ENCODE assay signal across 11 cellular contexts in the genomic region with DNA sequence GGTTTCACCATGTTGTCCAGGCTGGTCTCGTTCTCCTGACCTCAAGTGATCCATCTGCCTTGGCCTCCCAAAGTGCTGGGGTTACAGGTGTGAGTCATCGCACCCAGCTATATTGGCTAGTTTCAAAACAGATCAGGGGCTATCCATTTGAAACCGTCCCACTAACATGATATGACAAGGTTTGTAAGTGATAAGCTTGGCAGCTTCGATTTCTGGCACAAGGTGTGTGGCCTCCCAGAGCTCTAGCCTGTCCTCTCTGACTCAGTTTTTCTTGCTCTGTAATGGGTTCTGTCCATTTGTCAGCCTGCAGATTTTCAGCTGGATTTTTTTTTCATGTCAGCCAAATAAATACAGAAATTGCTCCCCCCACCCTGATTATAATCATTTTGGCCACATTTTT. TPM values are rescaled to one million over a fixed set of nuclear protein-coding genes. Genes with fewer than 3 reads are reported as not detected.
DNase-seq lines count a peak whose midpoint lies in the region; ATAC-seq and TF ChIP-seq lines count a peak whose summit lies in the region.
"Had no signal": no experiment of that assay in that cellular context is flagged by ENCODE, and none has a peak within 500 bp of the region (broad histone marks: within the 10 kb centered on the region; RNA-seq: fewer than 3 reads in every experiment).

No MANE protein-coding gene starts in this region.

- H3K27me3 ChIP-seq in H9 (ENCODE audit: insufficient read depth, low read length), result no peaks in the 10 kb centered on the region
- H3K27me3 ChIP-seq in right cardiac atrium (ENCODE audit: control insufficient read depth, insufficient read depth), result no peaks in the 10 kb centered on the region
- H3K27me3 ChIP-seq: BLaER1 treated with 17β-estradiol and CSF1 and Interleukin-3, amounts not matched to agents 10 nM and 100 nM had no signal

- H3K4me3 ChIP-seq in right cardiac atrium (ENCODE audit: low read length), result no peak overlapping the region
- H3K4me3 ChIP-seq: BLaER1 treated with 17β-estradiol and CSF1 and Interleukin-3, amounts not matched to agents 10 nM and 100 nM had no signal

- H2BK15ac ChIP-seq in H9 (ENCODE audit: low read depth, low read length), result no peak overlapping the region

- CTCF ChIA-PET in GM10248 (lab: Yijun Ruan, JAX) (interaction anchor here (1.0 to 4.0 kb wide), 10 partner anchors 9 to 685 kb away, joined by 3 to 27 read pairs (median 6); a partner anchor contains a TSS), Calu3 (lab: Charles Lee) (interaction anchor here (0.6 to 1.2 kb wide), 2 partner anchors 22 to 31 kb away, joined by 3 read pairs; no protein-coding TSS in a partner anchor)

- no peaks in the 10 kb centered on the region for H3K23me2 ChIP-seq in H9 (ENCODE audit: insufficient read length, low read depth, low read length, poor library complexity, severe bottlenecking)

- H3K36me3 Mint-ChIP-seq in T-helper 2 cell treated with Interferon-gamma antibody and Interleukin-4, amounts not matched to agents 5 μg/mL and 100 μg/mL, for 36 hours (ENCODE audit: low read depth), result no peaks in the 10 kb centered on the region
- H3K36me3 Mint-ChIP-seq in H9 (ENCODE audit: insufficient read depth in 1 of 3, low read depth in 3 of 3) (no peaks in the 10 kb centered on the region), Calu3 (ENCODE audit: insufficient read depth, unreplicated experiment) (no peaks in the 10 kb centered on the region)

- H2BK5ac ChIP-seq in H9 (ENCODE audit: insufficient read length, low read length), result no peak overlapping the region

- peak; percentile 24 for DNase-seq in GM10248 (ENCODE audit: extremely low spot score)
- peak; percentile 13 for DNase-seq in T-helper 2 cell treated with Interferon-gamma antibody and Interleukin-4, amounts not matched to agents 5 μg/mL and 100 μg/mL, for 36 hours (ENCODE audit: low spot score)
- DNase-seq in H9, result no peak
- no peak for DNase-seq in right cardiac atrium
- no peak for DNase-seq in effector CD8-positive, alpha-beta T cell (lab: John Stamatoyannopoulos, UW)
- DNase-seq in Calu3, result no peak
- DNase-seq: midbrain, OCI-M1 had no signal

- H3K4me2 ChIP-seq in H9 (ENCODE audit: insufficient read depth, insufficient read length, low read length), result no peak overlapping the region
- H3K4me2 ChIP-seq: BLaER1 treated with 17β-estradiol and CSF1 and Interleukin-3, amounts not matched to agents 10 nM and 100 nM had no signal

- peak overlapping the region; percentile 4 for H3K4me3 Mint-ChIP-seq in T-helper 2 cell treated with Interferon-gamma antibody and Interleukin-4, amounts not matched to agents 5 μg/mL and 100 μg/mL, for 36 hours
- no peak overlapping the region for H3K4me3 Mint-ChIP-seq in H9
- no peak overlapping the region for H3K4me3 Mint-ChIP-seq in Calu3 (ENCODE audit: low read depth, unreplicated experiment)

- H3K9me3 ChIP-seq in H9 (ENCODE audit: control insufficient read depth, low read depth, low read length) (no peaks in the 10 kb centered on the region), right cardiac atrium (ENCODE audit: control insufficient read depth, low read length) (no peaks in the 10 kb centered on the region)
- H3K9me3 ChIP-seq: BLaER1 treated with 17β-estradiol and CSF1 and Interleukin-3, amounts not matched to agents 10 nM and 100 nM had no signal

- H3K4me1 ChIP-seq in H9 (ENCODE audit: insufficient read depth, low read length), result no peaks in the 10 kb centered on the region
- H3K4me1 ChIP-seq in right cardiac atrium (ENCODE audit: control insufficient read depth, insufficient read depth, low read length), result no peaks in the 10 kb centered on the region

- peaks cover 18% of the 10 kb centered on the region for H3K4me1 Mint-ChIP-seq in T-helper 2 cell treated with Interferon-gamma antibody and Interleukin-4, amounts not matched to agents 5 μg/mL and 100 μg/mL, for 36 hours (ENCODE audit: low read depth)
- H3K4me1 Mint-ChIP-seq in H9 (peaks cover 14% of the 10 kb centered on the region in 2 experiments), Calu3 (ENCODE audit: low read depth, unreplicated experiment) (no peaks in the 10 kb centered on the region)

- H3K79me1 ChIP-seq in H9 (ENCODE audit: insufficient read depth, low read depth, low read length, poor library complexity, severe bottlenecking), result no peaks in the 10 kb centered on the region

- no peaks in the 10 kb centered on the region for H3K27me3 Mint-ChIP-seq in T-helper 2 cell treated with Interferon-gamma antibody and Interleukin-4, amounts not matched to agents 5 μg/mL and 100 μg/mL, for 36 hours (ENCODE audit: low read depth)
- H3K27me3 Mint-ChIP-seq in H9 (ENCODE audit: low read depth) (no peaks in the 10 kb centered on the region; the same call in 1 of the 2 replicates), Calu3 (ENCODE audit: unreplicated experiment) (peaks cover 14% of the 10 kb centered on the region)

- BruUV-seq in Calu3 (replicated peaks; lab: Mats Ljungman, UMichigan), result no TSS peak

- no peak overlapping the region for H3K14ac ChIP-seq in H9 (ENCODE audit: insufficient read depth, low read length)

- no peak overlapping the region for H3K56ac ChIP-seq in H9 (ENCODE audit: insufficient read length, low read depth, low read length)

- no peaks in the 10 kb centered on the region for H4K20me1 ChIP-seq in H9 (ENCODE audit: control insufficient read depth, insufficient read depth, insufficient read length)
- H4K20me1 ChIP-seq: BLaER1 treated with 17β-estradiol and CSF1 and Interleukin-3, amounts not matched to agents 10 nM and 100 nM had no signal

- H3K4ac ChIP-seq in H9 (ENCODE audit: low read depth, low read length), result no peak overlapping the region

- H2BK120ac ChIP-seq in H9 (ENCODE audit: low read depth, low read length, poor library complexity, severe bottlenecking), result no peak overlapping the region

- H4K8ac ChIP-seq in H9 (replicated peaks; ENCODE audit: insufficient read length, low read depth, low read length), result no peak overlapping the region

- H2AK5ac ChIP-seq in H9 (ENCODE audit: insufficient read length, low read length), result no peak overlapping the region

- H3K18ac ChIP-seq in H9 (ENCODE audit: insufficient read length, low read depth, low read length), result no peak overlapping the region

- no peak overlapping the region for H4K5ac ChIP-seq in H9 (ENCODE audit: insufficient read length, low read depth, low read length)

- WGBS in H9 (ENCODE audit: extremely low coverage, insufficient read length, low lambda C conversion rate), result no CpG with 5 or more reads among the region's 4 CpGs
- 73% methylated on average over 4 of the region's 4 CpGs for WGBS in right cardiac atrium

- intact Hi-C loops in right cardiac atrium (cut with DNase I) (no loop called here), Calu3 (cut with micrococcal nuclease; ENCODE audit: unreplicated experiment) (no loop called here)

- H3K9me3 Mint-ChIP-seq in T-helper 2 cell treated with Interferon-gamma antibody and Interleukin-4, amounts not matched to agents 5 μg/mL and 100 μg/mL, for 36 hours, result no peaks in the 10 kb centered on the region
- H3K9me3 Mint-ChIP-seq in H9, result no peaks in the 10 kb centered on the region
- H3K9me3 Mint-ChIP-seq in Calu3 (ENCODE audit: low read depth, unreplicated experiment), result no peaks in the 10 kb centered on the region

- H3K9ac ChIP-seq in H9 (ENCODE audit: extremely low read depth, insufficient read length, low read length), result no peak overlapping the region
- H3K9ac ChIP-seq: BLaER1 treated with 17β-estradiol and CSF1 and Interleukin-3, amounts not matched to agents 10 nM and 100 nM had no signal

- no peak overlapping the region for H4K91ac ChIP-seq in H9 (ENCODE audit: insufficient read length, low read depth, low read length)

- POLR2A ChIA-PET in GM10248 (lab: Yijun Ruan, JAX), result interaction anchor here (0.6 to 1.6 kb wide), 3 partner anchors 29 to 55 kb away, joined by 3 to 6 read pairs (median 4); a partner anchor contains a TSS

- H3K23ac ChIP-seq in H9 (ENCODE audit: insufficient read length, low read depth, low read length), result no peak overlapping the region

- no peak overlapping the region for H3T11ph ChIP-seq in H9 (ENCODE audit: low read length)

- H3K27ac Mint-ChIP-seq in T-helper 2 cell treated with Interferon-gamma antibody and Interleukin-4, amounts not matched to agents 5 μg/mL and 100 μg/mL, for 36 hours, result peak overlapping the region; percentile 19
- H3K27ac Mint-ChIP-seq in H9 (no peak overlapping the region), Calu3 (ENCODE audit: unreplicated experiment) (no peak overlapping the region)

- H3K27ac ChIP-seq in H9 (ENCODE audit: insufficient read length, low read depth, low read length) (no peak overlapping the region), right cardiac atrium (ENCODE audit: low read length) (no peak overlapping the region)
- H3K27ac ChIP-seq: BLaER1 treated with 17β-estradiol and CSF1 and Interleukin-3, amounts not matched to agents 10 nM and 100 nM had no signal

- no peaks in the 10 kb centered on the region for H3K79me2 ChIP-seq in H9 (ENCODE audit: insufficient read depth, low read length)

- no peak overlapping the region for H2BK20ac ChIP-seq in H9 (ENCODE audit: low read depth, low read length, poor library complexity, severe bottlenecking)

- no peak overlapping the region for H2BK12ac ChIP-seq in H9 (ENCODE audit: insufficient read length, low read depth, low read length)

- peak; percentile 53 for ATAC-seq in GM18907 (IDR thresholded peaks at IDR 0.05; ENCODE audit: unreplicated experiment)
- ATAC-seq in HG02938 (IDR thresholded peaks at IDR 0.05; ENCODE audit: unreplicated experiment), result peak; percentile 65
- no peak for ATAC-seq in right cardiac atrium

- H2AFZ ChIP-seq in H9 (ENCODE audit: low read length), result no peak overlapping the region

- TF ChIP-seq CTCF in GM10248 (IDR thresholded peaks at IDR 0.05; ENCODE audit: control extremely low read depth, extremely low read depth, low read depth, missing control alignments), result no peak
- TF ChIP-seq CTCF in H9 (conservative IDR thresholded peaks at IDR 0.05), result no peak
- no peak for TF ChIP-seq CTCF in Calu3 (IDR thresholded peaks at IDR 0.05; ENCODE audit: unreplicated experiment)

RNA-seq across cellular contexts. Expression of a gene that starts 31.8 kb away (rescaled TPM):
- total RNA-seq in H9 (2021) (12.4 and 13.0 TPM in 2 replicates), right cardiac atrium (1 to 10 TPM; 6.3 to 8.4 (median 7.3) TPM), Calu3 (2022) (21.7 and 24.4 TPM in 2 replicates)
- 3.0 TPM for polyA plus RNA-seq in right cardiac atrium

RNA-seq across cellular contexts. Expression of a gene that starts 55.5 kb away (rescaled TPM):
- 25.7 and 26.5 TPM in 2 replicates for total RNA-seq in H9 (2021)
- 10 to 100 TPM in 3 of 4 donors, 1 to 10 TPM in 1; 10.0 to 16.1 (median 11.9) TPM for total RNA-seq in right cardiac atrium
- polyA plus RNA-seq in right cardiac atrium, result 4.0 TPM
- 27.3 and 28.3 TPM in 2 replicates for total RNA-seq in Calu3 (2022)

Comparison
In these comparisons a context has a peak if more than half of its experiments do, and no peak if none do; other contexts are left out.
1. DNase-seq: peak in GM10248 (single experiment) and T-helper 2 cell treated with Interferon-gamma antibody and Interleukin-4, amounts not matched to agents 5 μg/mL and 100 μg/mL, for 36 hours (single experiment); none in H9 (single experiment), right cardiac atrium (0 of 3), effector CD8-positive, alpha-beta T cell (single experiment) and Calu3 (single experiment).
2. ATAC-seq: peak in GM18907 (single experiment) and HG02938 (single experiment); none in right cardiac atrium (0 of 2).